Comparison of ENCODE assay signal across 15 cellular contexts in genomic region chr2:127413782-127414743, GRCh38. TPM values are rescaled to one million over a fixed set of nuclear protein-coding genes. Genes with fewer than 3 reads are reported as not detected.
DNase-seq lines count a peak whose midpoint lies in the region; ATAC-seq and TF ChIP-seq lines count a peak whose summit lies in the region.
"Had no signal": no experiment of that assay in that cellular context is flagged by ENCODE, and none has a peak within 500 bp of the region (broad histone marks: within the 10 kb centered on the region; RNA-seq: fewer than 3 reads in every experiment).

No MANE protein-coding gene starts in this region.

- no peaks in the 10 kb centered on the region for H4K20me1 ChIP-seq in osteoblast (ENCODE audit: insufficient read depth, low read length)

- H3K36me3 ChIP-seq in CD4-positive, alpha-beta memory T cell (ENCODE audit: insufficient read depth, low read length), result no peaks in the 10 kb centered on the region
- no peaks in the 10 kb centered on the region for H3K36me3 ChIP-seq in osteoblast (ENCODE audit: insufficient read depth, low read length)
- no peaks in the 10 kb centered on the region for H3K36me3 ChIP-seq in BE2C
- H3K36me3 ChIP-seq: thyroid gland had no signal

- H3K27ac ChIP-seq in CD4-positive, alpha-beta memory T cell (ENCODE audit: low read depth, low read length), result no peak overlapping the region
- H3K27ac ChIP-seq in osteoblast (ENCODE audit: low read depth, low read length), result peak overlapping the region; percentile 15

- H3K27ac Mint-ChIP-seq in CD4-positive, alpha-beta memory T cell, result peak overlapping the region in 5 of 7 donors; percentile 2 to 80 (median 54)
- peak overlapping the region; percentile 43 for H3K27ac Mint-ChIP-seq in endothelial cell (ENCODE audit: unreplicated experiment)
- H3K27ac Mint-ChIP-seq: activated B cell treated with CpG ODN at 0.5 μM for 24 hours, H9 had no signal

- CTCF ChIA-PET in CD4-positive, alpha-beta memory T cell (lab: Charles Lee; ENCODE audit: partially characterized antibody), result interaction anchor here (1.0 to 3.1 kb wide), 5 partner anchors 24 to 65 kb away, joined by 3 to 15 read pairs (median 4); no protein-coding TSS in a partner anchor

- DNase-seq in CD4-positive, alpha-beta memory T cell, result no peak
- DNase-seq in OCI-M1 (lab: John Stamatoyannopoulos, UW) (peak; percentile 32), endothelial cell (ENCODE audit: low spot score) (no peak), osteoblast (ENCODE audit: insufficient read length, low spot score, missing footprints) (peak; percentile 91), inferior parietal cortex (ENCODE audit: extremely low spot score) (no peak), Right ventricle myocardium superior (no peak), BE2C (no peak), SKM-1 treated with dmso at 0.1 percent for 144 hours (lab: John Stamatoyannopoulos, UW; ENCODE audit: unreplicated experiment) (no peak)
- DNase-seq: activated B cell treated with CpG ODN at 0.5 μM for 24 hours; effector CD8-positive, alpha-beta T cell; GF-D8; H9; NCI-H1436 treated with DMSO at 0.1 percent for 48 hours; thyroid gland had no signal

- peaks cover 18 to 42% (median 32%) of the 10 kb centered on the region in 4 donors for H3K4me1 Mint-ChIP-seq in CD4-positive, alpha-beta memory T cell
- H3K4me1 Mint-ChIP-seq in endothelial cell (ENCODE audit: unreplicated experiment), result no peaks in the 10 kb centered on the region

- TF ChIP-seq CTCF in endothelial cell (IDR thresholded peaks at IDR 0.05; ENCODE audit: unreplicated experiment), result no peak
- TF ChIP-seq CTCF in osteoblast (IDR thresholded peaks at IDR 0.05; ENCODE audit: extremely low read depth, low read depth, low read length), result no peak
- no peak for TF ChIP-seq CTCF in BE2C (IDR thresholded peaks at IDR 0.05; ENCODE audit: low read depth, low read length)

- no peak for ATAC-seq in Right ventricle myocardium superior (ENCODE audit: poor library complexity)

- H3K27me3 Mint-ChIP-seq in CD4-positive, alpha-beta memory T cell, result no peaks in the 10 kb centered on the region
- H3K27me3 Mint-ChIP-seq in endothelial cell (ENCODE audit: unreplicated experiment), result peaks cover 11% of the 10 kb centered on the region
- H3K27me3 Mint-ChIP-seq: activated B cell treated with CpG ODN at 0.5 μM for 24 hours had no signal

- H3K4me2 ChIP-seq in osteoblast (ENCODE audit: insufficient read depth, low read length), result no peak overlapping the region

- H3K9me3 Mint-ChIP-seq in CD4-positive, alpha-beta memory T cell, result peaks cover 0 to 2% (median 0%) of the 10 kb centered on the region in 8 donors
- H3K9me3 Mint-ChIP-seq in endothelial cell (ENCODE audit: unreplicated experiment), result no peaks in the 10 kb centered on the region
- H3K9me3 Mint-ChIP-seq: activated B cell treated with CpG ODN at 0.5 μM for 24 hours had no signal

- H3K4me3 ChIP-seq in CD4-positive, alpha-beta memory T cell (ENCODE audit: low read length in 2 of 2), result no peak overlapping the region
- H3K4me3 ChIP-seq in osteoblast (ENCODE audit: insufficient read depth, low read length) (no peak overlapping the region), BE2C (ENCODE audit: low read depth, low read length) (no peak overlapping the region)
- H3K4me3 ChIP-seq: thyroid gland had no signal

- intact Hi-C loops in CD4-positive, alpha-beta memory T cell (cut with micrococcal nuclease), result loop anchor here (10.0 kb wide), 1 partner anchor 329 kb away; no protein-coding TSS in a partner anchor
- intact Hi-C loops in Right ventricle myocardium superior (cut with DNase I), result no loop called here

- POLR2A ChIA-PET in CD4-positive, alpha-beta memory T cell (lab: Charles Lee; ENCODE audit: partially characterized antibody), result interaction anchor here (1.6 to 10.5 kb wide), 2 partner anchors 11 to 26 kb away, joined by 6 to 104 read pairs; partner anchors contain the start of gene MAP3K2

- H2AFZ ChIP-seq in osteoblast (ENCODE audit: low read length), result no peak overlapping the region

- no peaks in the 10 kb centered on the region for H3K79me2 ChIP-seq in osteoblast (ENCODE audit: insufficient read depth, low read length)

- no peaks in the 10 kb centered on the region for H3K36me3 Mint-ChIP-seq in CD4-positive, alpha-beta memory T cell
- no peaks in the 10 kb centered on the region for H3K36me3 Mint-ChIP-seq in endothelial cell (ENCODE audit: low read depth, unreplicated experiment)

- no peaks in the 10 kb centered on the region for H3K9me3 ChIP-seq in CD4-positive, alpha-beta memory T cell (ENCODE audit: control insufficient read depth in 1 of 2, low read length in 2 of 2)
- H3K9me3 ChIP-seq in osteoblast (ENCODE audit: low read depth, low read length), result no peaks in the 10 kb centered on the region
- no peaks in the 10 kb centered on the region for H3K9me3 ChIP-seq in BE2C
- H3K9me3 ChIP-seq: thyroid gland had no signal

- H3K27me3 ChIP-seq in CD4-positive, alpha-beta memory T cell (ENCODE audit: insufficient read depth, low read length), result no peaks in the 10 kb centered on the region
- H3K27me3 ChIP-seq in osteoblast (ENCODE audit: insufficient read depth, low read length) (peaks cover 9% of the 10 kb centered on the region), BE2C (no peaks in the 10 kb centered on the region)
- H3K27me3 ChIP-seq: thyroid gland had no signal

- peaks cover 36% of the 10 kb centered on the region for H3K4me1 ChIP-seq in CD4-positive, alpha-beta memory T cell (ENCODE audit: insufficient read depth, low read length)
- H3K4me1 ChIP-seq in osteoblast (ENCODE audit: insufficient read depth, low read length) (peaks cover 34% of the 10 kb centered on the region), BE2C (no peaks in the 10 kb centered on the region)

- H3K4me3 Mint-ChIP-seq in CD4-positive, alpha-beta memory T cell, result peak overlapping the region in 3 of 8 donors; percentile 33 to 63 (median 36)
- no peak overlapping the region for H3K4me3 Mint-ChIP-seq in endothelial cell (ENCODE audit: unreplicated experiment)
- H3K4me3 Mint-ChIP-seq: activated B cell treated with CpG ODN at 0.5 μM for 24 hours, H9 had no signal

RNA-seq across cellular contexts. Expression of gene PROC, which starts 4.2 kb away (rescaled TPM):
- not detected for total RNA-seq in CD4-positive, alpha-beta memory T cell
- not detected for polyA plus RNA-seq in CD4-positive, alpha-beta memory T cell
- total RNA-seq in endothelial cell (ENCODE audit: unreplicated experiment) (not detected), osteoblast (0.29 TPM in 1 of 2 replicates, not detected in the other), Right ventricle myocardium superior (not detected)
- polyA plus RNA-seq in BE2C (2012; ENCODE audit: insufficient read depth, insufficient read length, low read depth), result not detected
- total RNA-seq: activated B cell treated with CpG ODN at 0.5 μM for 24 hours, omental fat pad, thyroid gland had no signal

RNA-seq across cellular contexts. Expression of gene MAP3K2, which starts 26.3 kb away (rescaled TPM):
- total RNA-seq in CD4-positive, alpha-beta memory T cell, result 10 to 100 TPM; 85.6 to 87.2 TPM
- polyA plus RNA-seq in CD4-positive, alpha-beta memory T cell, result 10 to 100 TPM; 42.5 to 63.4 TPM
- total RNA-seq in endothelial cell (ENCODE audit: unreplicated experiment), result 27.3 TPM
- total RNA-seq in osteoblast, result 64.1 and 65.4 TPM in 2 replicates
- total RNA-seq in Right ventricle myocardium superior, result 22.5 TPM
- 4.9 TPM for polyA plus RNA-seq in BE2C (2012; ENCODE audit: insufficient read depth, insufficient read length, low read depth)

Comparison
In these comparisons a context has a peak if more than half of its experiments do, and no peak if none do; other contexts are left out.
1. DNase-seq: peak in OCI-M1 (single experiment) and osteoblast (single experiment); none in CD4-positive, alpha-beta memory T cell (0 of 5), endothelial cell (single experiment), inferior parietal cortex (single experiment), Right ventricle myocardium superior (single experiment), BE2C (single experiment) and SKM-1 treated with dmso at 0.1 percent for 144 hours (single experiment).